15 cellular contexts compared by ENCODE assay signal in the genomic region with DNA sequence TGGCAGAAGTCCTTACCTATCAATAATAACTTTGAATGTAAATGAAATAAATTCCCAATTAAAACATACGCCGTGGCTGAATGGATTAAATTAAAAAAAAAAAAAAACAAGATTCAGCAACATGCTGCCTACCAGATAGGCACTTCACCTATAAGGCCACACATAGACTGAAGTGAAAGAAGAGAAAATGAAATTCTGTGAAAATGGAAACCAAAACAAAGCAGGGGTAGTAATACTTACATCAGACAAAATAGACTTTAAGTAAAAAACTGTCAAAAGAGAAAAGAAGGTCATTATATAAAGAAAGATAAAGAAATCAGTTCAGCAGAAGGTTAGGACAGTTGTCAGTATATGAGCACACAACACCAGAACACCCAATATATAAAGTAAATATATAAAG.
"Had no signal": no experiment of that assay in that cellular context is flagged by ENCODE, and none has a peak within 500 bp of the region (broad histone marks: within the 10 kb centered on the region; RNA-seq: fewer than 3 reads in every experiment).

No MANE protein-coding gene starts in this region.

- H3K36me3 ChIP-seq: left lung had no signal

- H3K9ac ChIP-seq: parathyroid adenoma had no signal

- H3K27me3 ChIP-seq: left lung had no signal

- ATAC-seq: activated naive CD8-positive, alpha-beta T cell treated with anti-CD3 and anti-CD28 coated beads, Interleukin-2, amount 50 U/mL, for 24 hours; left lung; stimulated activated effector memory CD8-positive, alpha-beta T cell treated with anti-CD3 and anti-CD28 coated beads, Interleukin-12 subunit alpha, Interleukin-12 subunit beta, amount 100 ng/mL, for 72 hours had no signal

- H3K79me2 ChIP-seq: parathyroid adenoma had no signal

- H3K27ac ChIP-seq: left lung, parathyroid adenoma had no signal

- H3K4me1 ChIP-seq: left lung, parathyroid adenoma had no signal

- DNase-seq: activated CD4-positive, alpha-beta T cell treated with anti-CD3 and anti-CD28 coated beads, Interleukin-2, amount 10 ng/mL, durations not matched to agents 24 days and 14 days; activated CD8-positive, alpha-beta memory T cell treated with anti-CD3 and anti-CD28 coated beads for 24 hours; activated naive CD4-positive, alpha-beta T cell; activated naive CD8-positive, alpha-beta T cell treated with anti-CD3 and anti-CD28 coated beads, Interleukin-2, amount 50 U/mL, for 24 hours; aorta; cerebellar nuclear complex; effector memory CD4-positive, alpha-beta T cell; foreskin fibroblast; hippocampal formation; left lung; mammary epithelial cell; naive B cell had no signal

- H2AFZ ChIP-seq: parathyroid adenoma had no signal

- FAIRE-seq: keratinocyte had no signal

- H3K4me3 ChIP-seq: left lung had no signal
